Comparison of ENCODE assay signal across 19 cellular contexts in the genomic region with DNA sequence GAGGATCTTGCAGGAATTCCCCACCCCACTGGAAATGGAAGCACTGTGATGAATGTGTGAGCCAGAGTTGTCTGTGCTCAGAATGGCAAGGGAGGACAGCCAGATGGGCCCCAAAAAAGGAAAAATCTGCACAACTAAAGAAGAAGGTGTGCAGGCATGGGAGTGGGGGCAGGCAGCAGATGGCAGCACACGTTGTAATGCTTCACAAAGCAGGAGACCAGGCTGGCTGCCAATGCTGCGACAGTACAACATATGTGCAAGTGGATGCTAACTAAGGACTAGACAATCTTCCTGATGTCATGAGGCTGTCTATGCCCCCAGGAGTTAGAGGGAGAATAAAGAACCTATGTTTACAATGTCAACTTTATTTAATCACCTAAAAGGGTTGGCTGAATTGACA. TPM values are rescaled to one million over a fixed set of nuclear protein-coding genes. Genes with fewer than 3 reads are reported as not detected.
"Had no signal": no experiment of that assay in that cellular context is flagged by ENCODE, and none has a peak within 500 bp of the region (broad histone marks: within the 10 kb centered on the region; RNA-seq: fewer than 3 reads in every experiment).

No MANE protein-coding gene starts in this region.

- H3K4me1 ChIP-seq: heart right ventricle, suprapubic skin, upper lobe of left lung, uterus had no signal

- DNase-seq: cortex of kidney; effector memory CD4-positive, alpha-beta T cell; heart right ventricle; hypothalamus; mucosa of descending colon; naive thymus-derived CD8-positive, alpha-beta T cell; right cardiac atrium; small intestine; stimulated activated CD4-positive, alpha-beta T cell treated with anti-CD3 and anti-CD28 coated beads, Interleukin-12 subunit alpha, Interleukin-12 subunit beta, amount 100 ng/mL, for 4 hours; stimulated activated naive CD8-positive, alpha-beta T cell treated with anti-CD3 and anti-CD28 coated beads, Interleukin-15, Interleukin-2, amounts not matched to agents 100 U/mL and 50 U/mL, for 24 hours; tibial artery; upper lobe of left lung; uterus had no signal

- H3K4me3 ChIP-seq: dorsolateral prefrontal cortex, heart right ventricle, mucosa of descending colon, suprapubic skin, tibial artery, upper lobe of left lung, uterus had no signal

- H3K4me3 Mint-ChIP-seq: naive thymus-derived CD8-positive, alpha-beta T cell had no signal

- H3K27ac Mint-ChIP-seq: naive thymus-derived CD8-positive, alpha-beta T cell had no signal

- H3K4me1 Mint-ChIP-seq: naive thymus-derived CD8-positive, alpha-beta T cell had no signal

- ATAC-seq: esophagus mucosa; heart right ventricle; left lobe of liver; mucosa of descending colon; naive thymus-derived CD8-positive, alpha-beta T cell; right cardiac atrium; stimulated activated naive CD8-positive, alpha-beta T cell treated with anti-CD3 and anti-CD28 coated beads, Interleukin-15, Interleukin-2, amounts not matched to agents 100 U/mL and 50 U/mL, for 24 hours had no signal

- H3K36me3 ChIP-seq: heart right ventricle, neutrophil, suprapubic skin, tibial artery, upper lobe of left lung, uterus had no signal

- H3K9me3 ChIP-seq: neutrophil, suprapubic skin, uterus had no signal

- H3K27ac ChIP-seq: heart right ventricle, neutrophil, suprapubic skin, tibial artery, upper lobe of left lung, uterus had no signal

- H3K27me3 ChIP-seq: dorsolateral prefrontal cortex, neutrophil, suprapubic skin, tibial artery, upper lobe of left lung, uterus had no signal

RNA-seq across cellular contexts. Expression of gene ST6GAL2, which starts 27.2 kb away (rescaled TPM):
- total RNA-seq: fibroblast of lung; naive thymus-derived CD8-positive, alpha-beta T cell had no signal
